1 cellular context compared by ENCODE assay signal in genomic region chr5:111083323-111083722, GRCh38.
A peak's percentile ranks its signal among the peaks of the same experiment; 100 is the strongest.
TF ChIP-seq lines count a peak whose summit lies in the region.

No MANE protein-coding gene starts in this region.

TF ChIP-seq in K562, 482 proteins besides CTCF, POLR2A, EP300 and RAD21 (continued from another document and continues in another):
- no peak for TF ChIP-seq FOXO4 (CRISPR knock-in tag; IDR thresholded peaks at IDR 0.05)
- TF ChIP-seq THRAP3 (IDR thresholded peaks at IDR 0.05; ENCODE audit: borderline replicate concordance) = no peak
- no peak for TF ChIP-seq ZBTB43 (CRISPR knock-in tag; IDR thresholded peaks at IDR 0.05)
- 0 out of 4 replicates have a peak, but pooled peaks of 1 of the 2 experiments have one; percentile 22 for TF ChIP-seq ZMIZ1 (IDR thresholded peaks at IDR 0.05; ENCODE audit: low read depth in 2 of 2, low read length in 2 of 2)
- TF ChIP-seq KDM1A (IDR thresholded peaks at IDR 0.05) = peak; percentile 59 to 64; a peak in 3 of 4 replicates
- TF ChIP-seq ETS1 (conservative IDR thresholded peaks at IDR 0.05; ENCODE audit: control insufficient read depth, low read depth, low read length) = no peak
- TF ChIP-seq E2F8 (IDR thresholded peaks at IDR 0.05; ENCODE audit: low read depth, partially characterized antibody) = no peak
- TF ChIP-seq RB1 (IDR thresholded peaks at IDR 0.05; ENCODE audit: low read depth) = no peak
- TF ChIP-seq ARID1B (IDR thresholded peaks at IDR 0.05) = peak; percentile 90
- no peak for TF ChIP-seq RBM25 (IDR thresholded peaks at IDR 0.05; ENCODE audit: low read depth, low read length, severe bottlenecking)
- TF ChIP-seq MYC (IDR thresholded peaks at IDR 0.05; ENCODE audit: low read depth, low read length) = peak; percentile 39; the same call in 1 of the 2 replicates
- no peak for TF ChIP-seq MYC (CRISPR knock-in tag; IDR thresholded peaks at IDR 0.05; ENCODE audit: borderline replicate concordance, low read depth)
- no peak for TF ChIP-seq ZNF79 (CRISPR knock-in tag; IDR thresholded peaks at IDR 0.05; ENCODE audit: low read depth)
- TF ChIP-seq NRF1 (conservative IDR thresholded peaks at IDR 0.05 in 1 of 2, IDR thresholded peaks at IDR 0.05 in 1 of 2) = 0 out of 4 replicates have a peak, but pooled peaks of 1 of the 2 experiments have one; percentile 18
- no peak for TF ChIP-seq SREBF1 (IDR thresholded peaks at IDR 0.05; ENCODE audit: borderline replicate concordance, low read depth, low read length)
- no peak for TF ChIP-seq MEF2D (tag; conservative IDR thresholded peaks at IDR 0.05; ENCODE audit: low read depth)
- TF ChIP-seq AFF1 (IDR thresholded peaks at IDR 0.05; ENCODE audit: low read depth in 1 of 2, partially characterized antibody in 2 of 2) = no peak
- TF ChIP-seq COPS2 (conservative IDR thresholded peaks at IDR 0.05) = no peak
- peak; percentile 61; the same call in 1 of the 2 replicates for TF ChIP-seq ZNF175 (CRISPR knock-in tag; IDR thresholded peaks at IDR 0.05; ENCODE audit: low read depth)
- TF ChIP-seq MEIS2 (IDR thresholded peaks at IDR 0.05; ENCODE audit: partially characterized antibody) = peak; percentile 99
- peak; percentile 78 for TF ChIP-seq CBFA2T3 (IDR thresholded peaks at IDR 0.05)
- no peak for TF ChIP-seq MED1 (CRISPR knock-in tag; IDR thresholded peaks at IDR 0.05; ENCODE audit: borderline replicate concordance)
- no peak for TF ChIP-seq HSF4 (CRISPR knock-in tag; IDR thresholded peaks at IDR 0.05; ENCODE audit: borderline replicate concordance)
- TF ChIP-seq ZNF124 (CRISPR knock-in tag; IDR thresholded peaks at IDR 0.05) = no peak
- no peak for TF ChIP-seq RBM14 (IDR thresholded peaks at IDR 0.05; ENCODE audit: borderline replicate concordance, insufficient read depth, low read depth, low read length)
- TF ChIP-seq TAL1 (IDR thresholded peaks at IDR 0.05) = peak; percentile 68
- TF ChIP-seq SMARCC2 (IDR thresholded peaks at IDR 0.05; ENCODE audit: low read depth) = peak; percentile 72; the same call in 1 of the 2 replicates
- 0 out of 2 replicates have a peak, but pooled peaks have one; percentile 31 for TF ChIP-seq BCOR (IDR thresholded peaks at IDR 0.05)
- no peak for TF ChIP-seq ESRRB (CRISPR knock-in tag; IDR thresholded peaks at IDR 0.05; ENCODE audit: borderline replicate concordance)
- TF ChIP-seq NEUROD1 (IDR thresholded peaks at IDR 0.05; ENCODE audit: borderline replicate concordance, low read depth, low read length, partially characterized antibody) = no peak
- TF ChIP-seq E2F1 (CRISPR knock-in tag; IDR thresholded peaks at IDR 0.05) = no peak
- TF ChIP-seq THRA (IDR thresholded peaks at IDR 0.05) = no peak
- TF ChIP-seq FOXJ2 (tag; IDR thresholded peaks at IDR 0.05) = no peak
- no peak for TF ChIP-seq ZNF592 (IDR thresholded peaks at IDR 0.05)
- TF ChIP-seq CSDE1 (IDR thresholded peaks at IDR 0.05) = no peak
- no peak for TF ChIP-seq EWSR1 (IDR thresholded peaks at IDR 0.05; ENCODE audit: borderline replicate concordance, low read depth, partially characterized antibody)
- no peak for TF ChIP-seq POLR2H (tag; IDR thresholded peaks at IDR 0.05; ENCODE audit: low read depth)
